Comparison of ENCODE assay signal across 1 cellular context in the genomic region with DNA sequence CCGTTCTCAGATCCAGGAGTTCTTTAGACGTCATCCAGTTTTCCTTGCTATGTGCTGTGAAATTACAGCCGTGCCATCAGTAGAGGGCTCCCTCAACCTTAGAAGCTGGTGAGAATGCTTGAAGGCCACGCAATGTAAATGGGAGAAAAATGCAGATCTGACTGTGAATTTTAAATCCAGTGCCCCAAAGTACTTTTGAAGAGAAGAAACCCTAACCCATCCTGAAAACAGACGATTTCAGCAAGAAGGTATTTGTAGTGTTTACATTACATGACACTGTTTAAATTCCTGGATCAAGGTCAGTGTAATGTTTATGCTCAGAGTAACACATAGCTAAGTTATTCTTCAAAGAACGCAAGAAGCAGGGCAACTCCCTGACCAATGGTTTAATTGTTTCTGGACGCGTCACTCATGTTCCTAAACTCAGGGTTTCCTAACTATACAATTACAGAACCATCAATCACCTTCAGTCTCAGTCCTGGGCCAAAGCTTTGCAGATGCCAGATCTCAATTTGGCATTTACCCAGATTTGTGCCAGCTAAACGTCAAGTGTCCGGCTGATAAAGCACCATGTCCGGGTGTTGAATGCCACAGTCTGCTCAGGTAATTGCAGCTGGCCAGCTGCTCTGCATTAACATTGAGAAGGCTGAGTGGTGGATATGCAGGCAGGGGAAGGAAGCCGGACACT.
A peak's percentile ranks its signal among the peaks of the same experiment; 100 is the strongest.
TF ChIP-seq lines count a peak whose summit lies in the region.

No MANE protein-coding gene starts in this region.

TF ChIP-seq in HepG2, 621 proteins besides CTCF, POLR2A, EP300 and RAD21:
- TF ChIP-seq, protein P1, sequence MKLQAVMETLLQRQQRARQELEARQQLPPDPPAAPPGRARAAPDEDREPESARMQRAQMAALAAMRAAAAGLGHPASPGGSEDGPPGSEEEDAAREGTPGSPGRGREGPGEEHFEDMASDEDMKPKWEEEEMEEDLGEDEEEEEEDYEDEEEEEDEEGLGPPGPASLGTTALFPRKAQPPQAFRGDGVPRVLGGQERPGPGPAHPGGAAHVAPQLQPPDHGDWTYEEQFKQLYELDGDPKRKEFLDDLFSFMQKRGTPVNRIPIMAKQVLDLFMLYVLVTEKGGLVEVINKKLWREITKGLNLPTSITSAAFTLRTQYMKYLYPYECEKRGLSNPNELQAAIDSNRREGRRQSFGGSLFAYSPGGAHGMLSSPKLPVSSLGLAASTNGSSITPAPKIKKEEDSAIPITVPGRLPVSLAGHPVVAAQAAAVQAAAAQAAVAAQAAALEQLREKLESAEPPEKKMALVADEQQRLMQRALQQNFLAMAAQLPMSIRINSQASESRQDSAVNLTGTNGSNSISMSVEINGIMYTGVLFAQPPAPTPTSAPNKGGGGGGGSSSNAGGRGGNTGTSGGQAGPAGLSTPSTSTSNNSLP (IDR thresholded peaks at IDR 0.05; ENCODE audit: low read depth, low read length), result peak; percentile 30; the same call in 1 of the 2 replicates
- TF ChIP-seq CEBPG (CRISPR knock-in tag; IDR thresholded peaks at IDR 0.05), result peak; percentile 23; the same call in 1 of the 2 replicates
- peak; percentile 22; the same call in 1 of the 2 replicates for TF ChIP-seq GATAD2A (CRISPR knock-in tag; IDR thresholded peaks at IDR 0.05)
- peak; percentile 42; the same call in 1 of the 2 replicates for TF ChIP-seq HMG20A (CRISPR knock-in tag; IDR thresholded peaks at IDR 0.05; ENCODE audit: borderline replicate concordance)
- TF ChIP-seq SOX5 (CRISPR knock-in tag; IDR thresholded peaks at IDR 0.05; ENCODE audit: borderline replicate concordance), result peak; percentile 16; the same call in 1 of the 2 replicates
- TF ChIP-seq, protein P2, sequence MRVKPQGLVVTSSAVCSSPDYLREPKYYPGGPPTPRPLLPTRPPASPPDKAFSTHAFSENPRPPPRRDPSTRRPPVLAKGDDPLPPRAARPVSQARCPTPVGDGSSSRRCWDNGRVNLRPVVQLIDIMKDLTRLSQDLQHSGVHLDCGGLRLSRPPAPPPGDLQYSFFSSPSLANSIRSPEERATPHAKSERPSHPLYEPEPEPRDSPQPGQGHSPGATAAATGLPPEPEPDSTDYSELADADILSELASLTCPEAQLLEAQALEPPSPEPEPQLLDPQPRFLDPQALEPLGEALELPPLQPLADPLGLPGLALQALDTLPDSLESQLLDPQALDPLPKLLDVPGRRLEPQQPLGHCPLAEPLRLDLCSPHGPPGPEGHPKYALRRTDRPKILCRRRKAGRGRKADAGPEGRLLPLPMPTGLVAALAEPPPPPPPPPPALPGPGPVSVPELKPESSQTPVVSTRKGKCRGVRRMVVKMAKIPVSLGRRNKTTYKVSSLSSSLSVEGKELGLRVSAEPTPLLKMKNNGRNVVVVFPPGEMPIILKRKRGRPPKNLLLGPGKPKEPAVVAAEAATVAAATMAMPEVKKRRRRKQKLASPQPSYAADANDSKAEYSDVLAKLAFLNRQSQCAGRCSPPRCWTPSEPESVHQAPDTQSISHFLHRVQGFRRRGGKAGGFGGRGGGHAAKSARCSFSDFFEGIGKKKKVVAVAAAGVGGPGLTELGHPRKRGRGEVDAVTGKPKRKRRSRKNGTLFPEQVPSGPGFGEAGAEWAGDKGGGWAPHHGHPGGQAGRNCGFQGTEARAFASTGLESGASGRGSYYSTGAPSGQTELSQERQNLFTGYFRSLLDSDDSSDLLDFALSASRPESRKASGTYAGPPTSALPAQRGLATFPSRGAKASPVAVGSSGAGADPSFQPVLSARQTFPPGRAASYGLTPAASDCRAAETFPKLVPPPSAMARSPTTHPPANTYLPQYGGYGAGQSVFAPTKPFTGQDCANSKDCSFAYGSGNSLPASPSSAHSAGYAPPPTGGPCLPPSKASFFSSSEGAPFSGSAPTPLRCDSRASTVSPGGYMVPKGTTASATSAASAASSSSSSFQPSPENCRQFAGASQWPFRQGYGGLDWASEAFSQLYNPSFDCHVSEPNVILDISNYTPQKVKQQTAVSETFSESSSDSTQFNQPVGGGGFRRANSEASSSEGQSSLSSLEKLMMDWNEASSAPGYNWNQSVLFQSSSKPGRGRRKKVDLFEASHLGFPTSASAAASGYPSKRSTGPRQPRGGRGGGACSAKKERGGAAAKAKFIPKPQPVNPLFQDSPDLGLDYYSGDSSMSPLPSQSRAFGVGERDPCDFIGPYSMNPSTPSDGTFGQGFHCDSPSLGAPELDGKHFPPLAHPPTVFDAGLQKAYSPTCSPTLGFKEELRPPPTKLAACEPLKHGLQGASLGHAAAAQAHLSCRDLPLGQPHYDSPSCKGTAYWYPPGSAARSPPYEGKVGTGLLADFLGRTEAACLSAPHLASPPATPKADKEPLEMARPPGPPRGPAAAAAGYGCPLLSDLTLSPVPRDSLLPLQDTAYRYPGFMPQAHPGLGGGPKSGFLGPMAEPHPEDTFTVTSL (CRISPR knock-in tag; IDR thresholded peaks at IDR 0.05; ENCODE audit: borderline replicate concordance), result no peak
- TF ChIP-seq NR2F6 (IDR thresholded peaks at IDR 0.05), result no peak
- 0 out of 2 replicates have a peak, but pooled peaks have one; percentile 21 for TF ChIP-seq NR2F6 (CRISPR knock-in tag; IDR thresholded peaks at IDR 0.05)
- peak; percentile 48; the same call in 1 of the 2 replicates for TF ChIP-seq RARA (CRISPR knock-in tag; IDR thresholded peaks at IDR 0.05)
- TF ChIP-seq TEAD3 (CRISPR knock-in tag; optimal IDR thresholded peaks at IDR 0.05; ENCODE audit: borderline replicate concordance), result peak; percentile 61
- no peak for TF ChIP-seq ZNF180 (CRISPR knock-in tag; IDR thresholded peaks at IDR 0.05; ENCODE audit: borderline replicate concordance, low read depth)
- TF ChIP-seq PLRG1 (conservative IDR thresholded peaks at IDR 0.05), result no peak
- no peak for TF ChIP-seq MBD4 (IDR thresholded peaks at IDR 0.05; ENCODE audit: borderline replicate concordance, low read length)
- TF ChIP-seq FOXP1 (IDR thresholded peaks at IDR 0.05), result no peak
- TF ChIP-seq FOXP1 (CRISPR knock-in tag; IDR thresholded peaks at IDR 0.05), result 0 out of 2 replicates have a peak, but pooled peaks have one; percentile 25
- TF ChIP-seq, protein P3, sequence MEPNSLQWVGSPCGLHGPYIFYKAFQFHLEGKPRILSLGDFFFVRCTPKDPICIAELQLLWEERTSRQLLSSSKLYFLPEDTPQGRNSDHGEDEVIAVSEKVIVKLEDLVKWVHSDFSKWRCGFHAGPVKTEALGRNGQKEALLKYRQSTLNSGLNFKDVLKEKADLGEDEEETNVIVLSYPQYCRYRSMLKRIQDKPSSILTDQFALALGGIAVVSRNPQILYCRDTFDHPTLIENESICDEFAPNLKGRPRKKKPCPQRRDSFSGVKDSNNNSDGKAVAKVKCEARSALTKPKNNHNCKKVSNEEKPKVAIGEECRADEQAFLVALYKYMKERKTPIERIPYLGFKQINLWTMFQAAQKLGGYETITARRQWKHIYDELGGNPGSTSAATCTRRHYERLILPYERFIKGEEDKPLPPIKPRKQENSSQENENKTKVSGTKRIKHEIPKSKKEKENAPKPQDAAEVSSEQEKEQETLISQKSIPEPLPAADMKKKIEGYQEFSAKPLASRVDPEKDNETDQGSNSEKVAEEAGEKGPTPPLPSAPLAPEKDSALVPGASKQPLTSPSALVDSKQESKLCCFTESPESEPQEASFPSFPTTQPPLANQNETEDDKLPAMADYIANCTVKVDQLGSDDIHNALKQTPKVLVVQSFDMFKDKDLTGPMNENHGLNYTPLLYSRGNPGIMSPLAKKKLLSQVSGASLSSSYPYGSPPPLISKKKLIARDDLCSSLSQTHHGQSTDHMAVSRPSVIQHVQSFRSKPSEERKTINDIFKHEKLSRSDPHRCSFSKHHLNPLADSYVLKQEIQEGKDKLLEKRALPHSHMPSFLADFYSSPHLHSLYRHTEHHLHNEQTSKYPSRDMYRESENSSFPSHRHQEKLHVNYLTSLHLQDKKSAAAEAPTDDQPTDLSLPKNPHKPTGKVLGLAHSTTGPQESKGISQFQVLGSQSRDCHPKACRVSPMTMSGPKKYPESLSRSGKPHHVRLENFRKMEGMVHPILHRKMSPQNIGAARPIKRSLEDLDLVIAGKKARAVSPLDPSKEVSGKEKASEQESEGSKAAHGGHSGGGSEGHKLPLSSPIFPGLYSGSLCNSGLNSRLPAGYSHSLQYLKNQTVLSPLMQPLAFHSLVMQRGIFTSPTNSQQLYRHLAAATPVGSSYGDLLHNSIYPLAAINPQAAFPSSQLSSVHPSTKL (CRISPR knock-in tag; IDR thresholded peaks at IDR 0.05), result 0 out of 2 replicates have a peak, but pooled peaks have one; percentile 35
- no peak for TF ChIP-seq FOXA1 (IDR thresholded peaks at IDR 0.05)
- TF ChIP-seq FOXA1 (CRISPR knock-in tag; IDR thresholded peaks at IDR 0.05), result peak; percentile 64
- TF ChIP-seq NCOA2 (CRISPR knock-in tag; IDR thresholded peaks at IDR 0.05), result 0 out of 2 replicates have a peak, but pooled peaks have one; percentile 19
- TF ChIP-seq SOX13 (IDR thresholded peaks at IDR 0.05), result no peak
- TF ChIP-seq SOX13 (CRISPR knock-in tag; conservative IDR thresholded peaks at IDR 0.05 in 1 of 2, IDR thresholded peaks at IDR 0.05 in 1 of 2), result peak in 1 of 2 experiments; percentile 22; a peak in 1 of 4 replicates
- TF ChIP-seq FOXA3 (CRISPR knock-in tag; IDR thresholded peaks at IDR 0.05), result peak; percentile 77
- TF ChIP-seq NR1H2 (CRISPR knock-in tag; IDR thresholded peaks at IDR 0.05; ENCODE audit: borderline replicate concordance, low read depth), result no peak
- TF ChIP-seq GLI4 (CRISPR knock-in tag; IDR thresholded peaks at IDR 0.05; ENCODE audit: borderline replicate concordance), result no peak
- no peak for TF ChIP-seq CREB1 (IDR thresholded peaks at IDR 0.05)
- TF ChIP-seq CREB1 (CRISPR knock-in tag; IDR thresholded peaks at IDR 0.05), result 0 out of 2 replicates have a peak, but pooled peaks have one; percentile 10
- no peak for TF ChIP-seq AGO1 (IDR thresholded peaks at IDR 0.05; ENCODE audit: low read depth, low read length, poor library complexity, severe bottlenecking)
- 0 out of 2 replicates have a peak, but pooled peaks have one; percentile 15 for TF ChIP-seq SAP130 (CRISPR knock-in tag; IDR thresholded peaks at IDR 0.05; ENCODE audit: low read depth)
- TF ChIP-seq HNF4G (IDR thresholded peaks at IDR 0.05; ENCODE audit: borderline replicate concordance, low read depth, low read length), result no peak
- TF ChIP-seq HNF4G (CRISPR knock-in tag; IDR thresholded peaks at IDR 0.05; ENCODE audit: borderline replicate concordance, low read depth), result no peak
- no peak for TF ChIP-seq MTF1 (CRISPR knock-in tag; IDR thresholded peaks at IDR 0.05)
